In the genomic region with DNA sequence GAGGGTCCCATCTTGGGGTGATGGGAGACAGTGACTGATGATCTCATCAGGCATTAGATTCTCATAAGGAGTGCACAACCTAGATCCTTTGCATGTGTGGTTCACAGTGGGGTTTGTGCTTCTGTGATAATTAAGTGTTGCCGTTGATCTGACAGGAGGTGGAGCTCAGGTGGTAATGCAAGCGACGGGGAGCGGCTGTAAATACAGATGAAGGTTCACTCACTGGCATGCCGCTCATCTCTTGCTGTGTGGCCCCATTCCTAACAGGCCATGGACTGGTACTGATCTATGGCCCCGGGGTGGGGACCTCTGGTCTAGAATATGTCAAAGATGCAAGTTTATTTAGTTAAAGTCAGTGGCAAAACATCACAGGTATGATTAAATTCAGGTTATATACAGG, we compare ENCODE assay signal across 2 cellular contexts.
TF ChIP-seq lines count a peak whose summit lies in the region.

No MANE protein-coding gene starts in this region.

TF ChIP-seq in K562, 482 proteins besides CTCF, POLR2A, EP300 and RAD21:
- TF ChIP-seq ZNF644 (tag; IDR thresholded peaks at IDR 0.05; ENCODE audit: low read depth), result no peak
- TF ChIP-seq CHD1 (IDR thresholded peaks at IDR 0.05; ENCODE audit: low read length), result no peak
- TF ChIP-seq ATF3 (IDR thresholded peaks at IDR 0.05), result peak; percentile 18; the same call in 1 of the 2 replicates
- TF ChIP-seq ATF3 (CRISPR knock-in tag; conservative IDR thresholded peaks at IDR 0.05), result no peak
- peak; percentile 22; the same call in 1 of the 2 replicates for TF ChIP-seq ZNF507 (tag; conservative IDR thresholded peaks at IDR 0.05)

TF ChIP-seq in HepG2, 621 proteins besides CTCF, POLR2A, EP300 and RAD21:
- TF ChIP-seq ZNF761 (CRISPR knock-in tag; conservative IDR thresholded peaks at IDR 0.05) (no peak), CAMTA2 (CRISPR knock-in tag; IDR thresholded peaks at IDR 0.05; ENCODE audit: borderline replicate concordance) (no peak), ZNF407 (CRISPR knock-in tag; IDR thresholded peaks at IDR 0.05; ENCODE audit: not compliant biosample characterization) (no peak), ZNF639 (CRISPR knock-in tag; conservative IDR thresholded peaks at IDR 0.05) (no peak), ZNF282 (IDR thresholded peaks at IDR 0.05; ENCODE audit: partially characterized antibody) (no peak)
- TF ChIP-seq, protein P1, sequence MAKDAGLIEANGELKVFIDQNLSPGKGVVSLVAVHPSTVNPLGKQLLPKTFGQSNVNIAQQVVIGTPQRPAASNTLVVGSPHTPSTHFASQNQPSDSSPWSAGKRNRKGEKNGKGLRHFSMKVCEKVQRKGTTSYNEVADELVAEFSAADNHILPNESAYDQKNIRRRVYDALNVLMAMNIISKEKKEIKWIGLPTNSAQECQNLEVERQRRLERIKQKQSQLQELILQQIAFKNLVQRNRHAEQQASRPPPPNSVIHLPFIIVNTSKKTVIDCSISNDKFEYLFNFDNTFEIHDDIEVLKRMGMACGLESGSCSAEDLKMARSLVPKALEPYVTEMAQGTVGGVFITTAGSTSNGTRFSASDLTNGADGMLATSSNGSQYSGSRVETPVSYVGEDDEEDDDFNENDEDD (CRISPR knock-in tag; IDR thresholded peaks at IDR 0.05; ENCODE audit: borderline replicate concordance), result no peak
- TF ChIP-seq, protein P2, sequence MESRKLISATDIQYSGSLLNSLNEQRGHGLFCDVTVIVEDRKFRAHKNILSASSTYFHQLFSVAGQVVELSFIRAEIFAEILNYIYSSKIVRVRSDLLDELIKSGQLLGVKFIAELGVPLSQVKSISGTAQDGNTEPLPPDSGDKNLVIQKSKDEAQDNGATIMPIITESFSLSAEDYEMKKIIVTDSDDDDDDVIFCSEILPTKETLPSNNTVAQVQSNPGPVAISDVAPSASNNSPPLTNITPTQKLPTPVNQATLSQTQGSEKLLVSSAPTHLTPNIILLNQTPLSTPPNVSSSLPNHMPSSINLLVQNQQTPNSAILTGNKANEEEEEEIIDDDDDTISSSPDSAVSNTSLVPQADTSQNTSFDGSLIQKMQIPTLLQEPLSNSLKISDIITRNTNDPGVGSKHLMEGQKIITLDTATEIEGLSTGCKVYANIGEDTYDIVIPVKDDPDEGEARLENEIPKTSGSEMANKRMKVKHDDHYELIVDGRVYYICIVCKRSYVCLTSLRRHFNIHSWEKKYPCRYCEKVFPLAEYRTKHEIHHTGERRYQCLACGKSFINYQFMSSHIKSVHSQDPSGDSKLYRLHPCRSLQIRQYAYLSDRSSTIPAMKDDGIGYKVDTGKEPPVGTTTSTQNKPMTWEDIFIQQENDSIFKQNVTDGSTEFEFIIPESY (CRISPR knock-in tag; IDR thresholded peaks at IDR 0.05), result 0 out of 2 replicates have a peak, but pooled peaks have one; percentile 18
- TF ChIP-seq, protein P3, sequence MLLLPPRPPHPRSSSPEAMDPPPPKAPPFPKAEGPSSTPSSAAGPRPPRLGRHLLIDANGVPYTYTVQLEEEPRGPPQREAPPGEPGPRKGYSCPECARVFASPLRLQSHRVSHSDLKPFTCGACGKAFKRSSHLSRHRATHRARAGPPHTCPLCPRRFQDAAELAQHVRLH (CRISPR knock-in tag; IDR thresholded peaks at IDR 0.05; ENCODE audit: borderline replicate concordance, low read depth), result no peak
